In genomic region chr1:50968884-50969610, GRCh38 we compare ENCODE assay signal across 8 cellular contexts. TPM values are rescaled to one million over a fixed set of nuclear protein-coding genes. Genes with fewer than 3 reads are reported as not detected.
DNase-seq lines count a peak whose midpoint lies in the region; ATAC-seq and TF ChIP-seq lines count a peak whose summit lies in the region.

No MANE protein-coding gene starts in this region.

- H3K9me3 ChIP-seq in fibroblast of lung (ENCODE audit: control insufficient read depth, insufficient read depth, low read depth, low read length), result no peaks in the 10 kb centered on the region
- H3K9me3 ChIP-seq in upper lobe of left lung, result no peaks in the 10 kb centered on the region

- intact Hi-C loops in natural killer cell (cut with micrococcal nuclease), result loop anchor here (1.0 to 10.0 kb wide), 3 partner anchors 9 to 546 kb away; partner anchors contain the start of genes EPS15 and FAF1

- peaks cover 22% of the 10 kb centered on the region for H3K4me1 Mint-ChIP-seq in activated T-cell treated with anti-CD3 and anti-CD28 coated beads, Interleukin-2, amount 50 U/mL, for 4 hours (ENCODE audit: low read depth)
- H3K4me1 Mint-ChIP-seq in natural killer cell, result peaks cover 26 to 28% of the 10 kb centered on the region in 2 donors

- H2AFZ ChIP-seq in fibroblast of lung (ENCODE audit: low read length), result peak overlapping the region; percentile 74

- peaks cover 5% of the 10 kb centered on the region for H3K27me3 Mint-ChIP-seq in activated T-cell treated with anti-CD3 and anti-CD28 coated beads, Interleukin-2, amount 50 U/mL, for 4 hours (ENCODE audit: low read depth)
- no peaks in the 10 kb centered on the region for H3K27me3 Mint-ChIP-seq in natural killer cell (ENCODE audit: low read depth in 2 of 2)

- H3K36me3 Mint-ChIP-seq in activated T-cell treated with anti-CD3 and anti-CD28 coated beads, Interleukin-2, amount 50 U/mL, for 4 hours (ENCODE audit: insufficient read depth), result no peaks in the 10 kb centered on the region
- H3K36me3 Mint-ChIP-seq in natural killer cell, result no peaks in the 10 kb centered on the region

- peak; percentile 31 for DNase-seq in NCI-H1092 treated with DMSO at 0.1 percent for 48 hours (lab: John Stamatoyannopoulos, UW)
- DNase-seq in NCI-H1092 (lab: John Stamatoyannopoulos, UW), result no peak
- DNase-seq in NCI-H526 treated with DMSO at 0.1 percent for 48 hours (lab: John Stamatoyannopoulos, UW), result peak; percentile 61
- DNase-seq in activated T-cell treated with anti-CD3 and anti-CD28 coated beads, Interleukin-2, amount 50 U/mL, for 4 hours, result peak; percentile 35
- peak; percentile 17 to 45 for DNase-seq in fibroblast of lung (ENCODE audit: low read depth in 2 of 2)
- peak; percentile 61 for DNase-seq in natural killer cell
- DNase-seq in upper lobe of left lung, result peak; percentile 71 to 89

- 0 to 1% methylated on average over 14 to 55 of the region's 64 CpGs for WGBS in upper lobe of left lung, 2 donors

- H3K4me1 ChIP-seq in fibroblast of lung (ENCODE audit: control insufficient read depth, extremely low read depth, insufficient read depth, low read length) (no peaks in the 10 kb centered on the region), upper lobe of left lung (peaks cover 0 to 18% (median 12%) of the 10 kb centered on the region in 4 donors)

- peak overlapping the region; percentile 83 for H3K9ac ChIP-seq in fibroblast of lung (ENCODE audit: insufficient read depth, low read length)

- no peaks in the 10 kb centered on the region for H3K36me3 ChIP-seq in fibroblast of lung (ENCODE audit: control insufficient read depth, insufficient read depth, low read length)
- H3K36me3 ChIP-seq in upper lobe of left lung, result no peaks in the 10 kb centered on the region

- H3K4me3 ChIP-seq in fibroblast of lung (replicated peaks in 1 of 4; ENCODE audit: control extremely low read depth in 1 of 4, insufficient read depth in 1 of 4, low read depth in 3 of 4, low read length in 4 of 4), result peak overlapping the region; percentile 83 to 98 (median 91)
- peak overlapping the region; percentile 34 to 76 (median 68) for H3K4me3 ChIP-seq in upper lobe of left lung

- no peaks in the 10 kb centered on the region for H4K20me1 ChIP-seq in fibroblast of lung (ENCODE audit: control insufficient read depth, extremely low read depth, insufficient read depth, low read length)

- H3K27me3 ChIP-seq in fibroblast of lung (ENCODE audit: control insufficient read depth, insufficient read depth, low read length), result no peaks in the 10 kb centered on the region
- no peaks in the 10 kb centered on the region for H3K27me3 ChIP-seq in upper lobe of left lung

- H3K27ac Mint-ChIP-seq in natural killer cell, result peak overlapping the region; percentile 93 to 96

- peak overlapping the region; percentile 74 for H3K4me2 ChIP-seq in fibroblast of lung (ENCODE audit: extremely low read depth, insufficient read depth, low read length)

- TF ChIP-seq EP300 in upper lobe of left lung (IDR thresholded peaks at IDR 0.05), result no peak

- peak overlapping the region; percentile 90 for H3K27ac ChIP-seq in fibroblast of lung (ENCODE audit: insufficient read depth, low read length)
- H3K27ac ChIP-seq in upper lobe of left lung, result peak overlapping the region; percentile 93 to 97 (median 96)

- no peak for TF ChIP-seq CTCF in fibroblast of lung (conservative IDR thresholded peaks at IDR 0.05 in 1 of 2, IDR thresholded peaks at IDR 0.05 in 1 of 2; ENCODE audit: low read depth in 1 of 2, low read length in 2 of 2)
- TF ChIP-seq CTCF in natural killer cell (IDR thresholded peaks at IDR 0.05), result no peak
- no peak for TF ChIP-seq CTCF in upper lobe of left lung (IDR thresholded peaks at IDR 0.05)

- H3K9me3 Mint-ChIP-seq in activated T-cell treated with anti-CD3 and anti-CD28 coated beads, Interleukin-2, amount 50 U/mL, for 4 hours, result no peaks in the 10 kb centered on the region
- H3K9me3 Mint-ChIP-seq in natural killer cell, result no peaks in the 10 kb centered on the region

- peak overlapping the region; percentile 99 for H3K4me3 Mint-ChIP-seq in activated T-cell treated with anti-CD3 and anti-CD28 coated beads, Interleukin-2, amount 50 U/mL, for 4 hours
- H3K4me3 Mint-ChIP-seq in natural killer cell, result peak overlapping the region; percentile 100

- no peak for TF ChIP-seq POLR2A in upper lobe of left lung (IDR thresholded peaks at IDR 0.05)

- peaks cover 54% of the 10 kb centered on the region for H3K79me2 ChIP-seq in fibroblast of lung (ENCODE audit: control insufficient read depth, insufficient read depth, low read length)

- ATAC-seq in HG02588 (IDR thresholded peaks at IDR 0.05; ENCODE audit: unreplicated experiment) (peak; percentile 17), natural killer cell (peak; percentile 35 to 49 (median 49)), upper lobe of left lung (ENCODE audit: low FRiP score in 2 of 2) (peak; percentile 45 to 63)
- peak; percentile 36 to 41 for ATAC-seq in activated T-cell treated with anti-CD3 and anti-CD28 coated beads, Interleukin-2, amount 50 U/mL, for 4 hours

RNA-seq across cellular contexts. Expression of gene CDKN2C, which starts 1.0 kb away (rescaled TPM):
- total RNA-seq in activated T-cell treated with anti-CD3 and anti-CD28 coated beads, Interleukin-2, amount 50 U/mL, for 4 hours, result 1 to 10 TPM; 1.4 to 2.6 (median 1.4) TPM
- 19.8 and 31.5 TPM in 2 replicates for total RNA-seq in fibroblast of lung
- polyA plus RNA-seq in fibroblast of lung, result 24.4 and 42.8 TPM in 2 replicates
- 22.1 and 39.4 TPM in 2 replicates for polyA plus RNA-seq in fibroblast of lung (2012)
- 5.7 and 7.2 TPM in 2 replicates for polyA minus RNA-seq in fibroblast of lung (ENCODE audit: low replicate concordance)
- 10 to 100 TPM; 17.1 to 21.9 (median 19.0) TPM for total RNA-seq in natural killer cell
- total RNA-seq in upper lobe of left lung, result 10 to 100 TPM in 2 of 6 donors, 1 to 10 TPM in 4; 2.1 to 12.7 (median 8.2) TPM

RNA-seq across cellular contexts. Expression of gene FAF1, which starts 9.0 kb away (rescaled TPM):
- total RNA-seq in activated T-cell treated with anti-CD3 and anti-CD28 coated beads, Interleukin-2, amount 50 U/mL, for 4 hours, result 10 to 100 TPM; 59.8 to 64.2 (median 60.1) TPM
- total RNA-seq in fibroblast of lung (35.2 and 39.6 TPM in 2 replicates), natural killer cell (10 to 100 TPM; 56.8 to 59.7 (median 57.2) TPM), upper lobe of left lung (10 to 100 TPM; 30.2 to 52.3 (median 35.0) TPM)
- 40.0 and 41.6 TPM in 2 replicates for polyA plus RNA-seq in fibroblast of lung
- polyA plus RNA-seq in fibroblast of lung (2012), result 54.3 and 64.6 TPM in 2 replicates
- 9.7 and 14.9 TPM in 2 replicates for polyA minus RNA-seq in fibroblast of lung (ENCODE audit: low replicate concordance)
